14 cellular contexts compared by ENCODE assay signal in the genomic region with DNA sequence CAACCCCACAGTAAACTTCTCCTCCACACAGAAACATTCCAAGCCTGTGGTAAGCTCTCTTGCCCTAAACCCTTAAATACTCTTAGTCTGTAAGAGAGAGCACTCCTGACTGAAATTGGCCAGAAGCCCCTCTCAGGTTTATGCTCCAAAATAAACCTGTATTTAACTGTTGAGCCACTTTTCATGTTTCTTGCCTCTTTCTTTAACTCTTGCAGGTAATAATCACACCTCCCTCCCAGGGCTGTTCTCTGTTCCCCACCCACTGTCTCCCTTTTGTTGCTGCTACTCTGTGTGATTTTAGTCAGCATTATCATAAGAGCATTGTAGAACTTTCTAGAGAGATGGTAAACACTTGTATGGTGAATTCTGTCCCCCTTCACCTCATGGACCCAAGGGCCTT. TPM values are rescaled to one million over a fixed set of nuclear protein-coding genes. Genes with fewer than 3 reads are reported as not detected.
"Had no signal": no experiment of that assay in that cellular context is flagged by ENCODE, and none has a peak within 500 bp of the region (broad histone marks: within the 10 kb centered on the region; RNA-seq: fewer than 3 reads in every experiment).

No MANE protein-coding gene starts in this region.

- H3K4me1 ChIP-seq: uterus had no signal

- ATAC-seq: esophagus mucosa, left ventricle myocardium superior had no signal

- H3K4me3 ChIP-seq: tibial artery, uterus had no signal

- H3K36me3 ChIP-seq: neutrophil, tibial artery, uterus had no signal

- H3K27ac ChIP-seq: neutrophil, tibial artery, uterus had no signal

- DNase-seq: activated CD4-positive, alpha-beta T cell treated with anti-CD3 and anti-CD28 coated beads, Interleukin-2, amount 50 U/mL, for 4 hours; activated effector memory CD4-positive, alpha-beta T cell treated with anti-CD3 and anti-CD28 coated beads, Interleukin-2, amount 50 U/mL, for 16 hours; amygdala; hippocampal formation; left ventricle myocardium superior; mesendoderm; stimulated activated CD4-positive, alpha-beta T cell treated with anti-CD3 and anti-CD28 coated beads, Interleukin-15, amount 100 ng/mL, for 24 hours; stimulated activated CD4-positive, alpha-beta T cell treated with anti-CD3 and anti-CD28 coated beads, Interleukin-4, amount 100 ng/mL, for 4 hours; tibial artery; uterus had no signal

- H3K9me3 ChIP-seq: neutrophil, tibial artery, uterus had no signal

RNA-seq across cellular contexts. Expression of gene PVALB, which starts 38.8 kb away (rescaled TPM):
- total RNA-seq: dermis microvascular lymphatic vessel endothelial cell, esophagus mucosa, kidney epithelial cell, left ventricle myocardium superior had no signal
